Comparison of ENCODE assay signal across 15 cellular contexts in genomic region chr17:68592667-68593330, GRCh38. TPM values are rescaled to one million over a fixed set of nuclear protein-coding genes. Genes with fewer than 3 reads are reported as not detected.
DNase-seq lines count a peak whose midpoint lies in the region; ATAC-seq and TF ChIP-seq lines count a peak whose summit lies in the region.
"Had no signal": no experiment of that assay in that cellular context is flagged by ENCODE, and none has a peak within 500 bp of the region (broad histone marks: within the 10 kb centered on the region; RNA-seq: fewer than 3 reads in every experiment).

No MANE protein-coding gene starts in this region.

- DNase-seq in NCI-H1436 (lab: John Stamatoyannopoulos, UW) (peak; percentile 17), NCI-H1436 treated with DMSO at 0.1 percent for 48 hours (lab: John Stamatoyannopoulos, UW) (no peak), NCI-H345 (lab: John Stamatoyannopoulos, UW) (peak; percentile 70), fibroblast of the aortic adventitia (ENCODE audit: low read depth) (peak; percentile 35), endodermal cell (no peak), T-helper 9 cell (no peak)
- DNase-seq: 8988T; activated CD8-positive, alpha-beta T cell treated with anti-CD3 and anti-CD28 coated beads for 36 hours; effector memory CD8-positive, alpha-beta T cell; H7 had no signal

- peaks cover 82% of the 10 kb centered on the region for H3K36me3 Mint-ChIP-seq in endodermal cell (ENCODE audit: low read depth)
- H3K36me3 Mint-ChIP-seq: memory B cell had no signal

- no peaks in the 10 kb centered on the region for H3K4me1 ChIP-seq in thymus (ENCODE audit: control insufficient read depth, insufficient read depth, low read length)
- peaks cover 5% of the 10 kb centered on the region for H3K4me1 ChIP-seq in endodermal cell (ENCODE audit: control insufficient read depth, insufficient read depth, low read length)

- H3K9me3 Mint-ChIP-seq in endodermal cell, result peaks cover 22% of the 10 kb centered on the region
- H3K9me3 Mint-ChIP-seq: central memory CD8-positive, alpha-beta T cell; effector memory CD8-positive, alpha-beta T cell had no signal

- H3K27me3 Mint-ChIP-seq in endodermal cell (ENCODE audit: insufficient read depth), result no peaks in the 10 kb centered on the region

- H3K9ac ChIP-seq in endodermal cell (ENCODE audit: extremely low read depth, low read length, poor library complexity, severe bottlenecking), result no peak overlapping the region

- H3K27ac ChIP-seq in thymus (ENCODE audit: low read depth), result peak overlapping the region; percentile 18
- no peak overlapping the region for H3K27ac ChIP-seq in endodermal cell (ENCODE audit: low read depth, low read length)

- H3K27me3 ChIP-seq in thymus (ENCODE audit: control insufficient read depth, insufficient read depth) (peaks cover 3% of the 10 kb centered on the region), endodermal cell (ENCODE audit: control insufficient read depth, insufficient read depth, low read length, poor library complexity, severe bottlenecking) (no peaks in the 10 kb centered on the region)

- H3K4me3 Mint-ChIP-seq in endodermal cell, result no peak overlapping the region
- H3K4me3 Mint-ChIP-seq: activated CD8-positive, alpha-beta T cell treated with anti-CD3 and anti-CD28 coated beads for 36 hours; central memory CD8-positive, alpha-beta T cell; effector memory CD8-positive, alpha-beta T cell; memory B cell; neural crest cell had no signal

- H3K4me3 ChIP-seq in fibroblast of the aortic adventitia (ENCODE audit: low read depth, low read length) (no peak overlapping the region), thymus (ENCODE audit: low read length) (no peak overlapping the region), endodermal cell (ENCODE audit: low read length) (no peak overlapping the region)

- H3K36me3 ChIP-seq in thymus (ENCODE audit: control insufficient read depth, insufficient read depth) (no peaks in the 10 kb centered on the region), endodermal cell (ENCODE audit: control insufficient read depth, insufficient read depth, low read length) (peaks cover 89% of the 10 kb centered on the region)

- no peak overlapping the region for H3K27ac Mint-ChIP-seq in endodermal cell
- H3K27ac Mint-ChIP-seq: activated CD8-positive, alpha-beta T cell treated with anti-CD3 and anti-CD28 coated beads for 36 hours; effector memory CD8-positive, alpha-beta T cell; memory B cell had no signal

- H3K4me1 Mint-ChIP-seq in endodermal cell, result peaks cover 11% of the 10 kb centered on the region
- H3K4me1 Mint-ChIP-seq: central memory CD8-positive, alpha-beta T cell; memory B cell had no signal

- WGBS in thymus, result 92% methylated on average over 3 of the region's 3 CpGs
- WGBS in endodermal cell (ENCODE audit: insufficient coverage in 1 of 2, insufficient read length in 1 of 2), 2 experiments, result 92 to 95% methylated on average over 2 to 3 of the region's 3 CpGs

- no peaks in the 10 kb centered on the region for H3K9me3 ChIP-seq in thymus (ENCODE audit: control insufficient read depth)
- peaks cover 48% of the 10 kb centered on the region for H3K9me3 ChIP-seq in endodermal cell (ENCODE audit: control insufficient read depth, low read length)

- no peak for ATAC-seq in HG03457 (IDR thresholded peaks at IDR 0.05; ENCODE audit: unreplicated experiment)
- ATAC-seq: activated CD8-positive, alpha-beta T cell treated with anti-CD3 and anti-CD28 coated beads for 36 hours; effector memory CD8-positive, alpha-beta T cell had no signal

- TF ChIP-seq CTCF in fibroblast of the aortic adventitia (IDR thresholded peaks at IDR 0.05; ENCODE audit: insufficient read depth, low read length) (no peak), endodermal cell (conservative IDR thresholded peaks at IDR 0.05) (no peak)

RNA-seq across cellular contexts. Expression of gene FAM20A, which starts 8.4 kb away (rescaled TPM):
- total RNA-seq in fibroblast of the aortic adventitia (ENCODE audit: low replicate concordance) (10.5 and 37.0 TPM in 2 replicates), endodermal cell (10 to 100 TPM; 58.7 to 74.3 TPM)
- polyA plus RNA-seq in thymus, result 35.3 TPM
- 18.7 TPM for polyA plus RNA-seq in endodermal cell (2013, experiment 1 of 2)
- polyA plus RNA-seq in endodermal cell (2013, experiment 2 of 2), result 24.6 TPM
- total RNA-seq: activated CD8-positive, alpha-beta T cell treated with anti-CD3 and anti-CD28 coated beads for 36 hours had no signal

Comparison
In these comparisons a context has a peak if more than half of its experiments do, and no peak if none do; other contexts are left out.
1. DNase-seq: peak in NCI-H1436 (single experiment), NCI-H345 (single experiment) and fibroblast of the aortic adventitia (single experiment); none in NCI-H1436 treated with DMSO at 0.1 percent for 48 hours (single experiment), endodermal cell (single experiment) and T-helper 9 cell (single experiment).